11 cellular contexts compared by ENCODE assay signal in genomic region chr5:17024686-17025180, GRCh38.
DNase-seq lines count a peak whose midpoint lies in the region; FAIRE-seq and TF ChIP-seq lines count a peak whose summit lies in the region.
"Had no signal": no experiment of that assay in that cellular context is flagged by ENCODE, and none has a peak within 500 bp of the region (broad histone marks: within the 10 kb centered on the region; RNA-seq: fewer than 3 reads in every experiment).

No MANE protein-coding gene starts in this region.

- no peak overlapping the region for H3K4me3 ChIP-seq in SJSA1
- H3K4me3 ChIP-seq in fibroblast of mammary gland (ENCODE audit: control insufficient read depth, low read depth, low read length), result no peak overlapping the region

- no peak for FAIRE-seq in H54 (lab: Jason Lieb, UNC)
- no peak for FAIRE-seq in GM12892 (lab: Jason Lieb, UNC)

- TF ChIP-seq CTCF in fibroblast of mammary gland (conservative IDR thresholded peaks at IDR 0.05; ENCODE audit: control insufficient read depth, insufficient read depth, low read depth, low read length), result no peak

- no peaks in the 10 kb centered on the region; the same call in 1 of the 2 replicates for H3K36me3 ChIP-seq in SJSA1

- H3K4me1 ChIP-seq in SJSA1 (replicated peaks), result peaks cover 57% of the 10 kb centered on the region
- H3K4me1 ChIP-seq: parathyroid adenoma had no signal

- peak; percentile 49 for DNase-seq in H54 (ENCODE audit: insufficient read length, low spot score)
- DNase-seq in SJSA1 (ENCODE audit: low read depth in 1 of 2, low spot score in 2 of 2), result peak; percentile 85 to 97
- DNase-seq in fibroblast of mammary gland (ENCODE audit: low read depth), result peak; percentile 54
- peak; percentile 46 for DNase-seq in renal cortical epithelial cell (ENCODE audit: low read depth)
- DNase-seq in GM12892 (ENCODE audit: insufficient read length), result no peak
- no peak for DNase-seq in NK-92 treated with Interleukin-12 subunit alpha and Interleukin-12 subunit beta, amount 100 ng/mL, for 24 hours (lab: John Stamatoyannopoulos, UW)
- DNase-seq in NCI-H2107 treated with DMSO at 0.1 percent for 48 hours (lab: John Stamatoyannopoulos, UW; ENCODE audit: unreplicated experiment), result no peak
- DNase-seq: erythroblast; NCI-H2171 treated with DMSO at 0.1 percent for 48 hours; stimulated activated CD4-positive, alpha-beta T cell treated with anti-CD3 and anti-CD28 coated beads, Interleukin-4, amount 100 ng/mL, for 1 hour had no signal

- no peaks in the 10 kb centered on the region for H3K9me3 ChIP-seq in SJSA1 (replicated peaks)

- no peak for TF ChIP-seq POLR2A in H54 (IDR thresholded peaks at IDR 0.05; ENCODE audit: low read depth, low read length)
- TF ChIP-seq POLR2A in GM12892 (IDR thresholded peaks at IDR 0.05; ENCODE audit: low read depth, low read length), result no peak

- no peaks in the 10 kb centered on the region for H3K27me3 ChIP-seq in SJSA1 (replicated peaks)

- H3K27ac ChIP-seq in SJSA1, result peak overlapping the region; percentile 89
- H3K27ac ChIP-seq: parathyroid adenoma had no signal

Comparison
In these comparisons a context has a peak if more than half of its experiments do, and no peak if none do; other contexts are left out.
1. DNase-seq: peak in H54 (single experiment), SJSA1 (2 of 2), fibroblast of mammary gland (single experiment) and renal cortical epithelial cell (single experiment); none in GM12892 (single experiment), NK-92 treated with Interleukin-12 subunit alpha and Interleukin-12 subunit beta, amount 100 ng/mL, for 24 hours (single experiment) and NCI-H2107 treated with DMSO at 0.1 percent for 48 hours (single experiment).